8 cellular contexts compared by ENCODE assay signal in genomic region chr3:151268267-151269235, GRCh38.
DNase-seq lines count a peak whose midpoint lies in the region; ATAC-seq lines count a peak whose summit lies in the region.

No MANE protein-coding gene starts in this region.

- DNase-seq in NCI-H510A treated with DMSO at 0.1 percent for 48 hours (lab: John Stamatoyannopoulos, UW) (peak; percentile 32), NCI-H510A (lab: John Stamatoyannopoulos, UW) (no peak), NOMO-1 treated with DMSO at 0.1 percent for 48 hours (lab: John Stamatoyannopoulos, UW; ENCODE audit: unreplicated experiment) (no peak), anterior cingulate cortex (lab: John Stamatoyannopoulos, UW) (no peak), cerebellar cortex (ENCODE audit: low spot score) (no peak)
- peak in 2 of 3 experiments; percentile 13 to 29 for DNase-seq in activated CD8-positive, alpha-beta memory T cell treated with anti-CD3 and anti-CD28 coated beads for 48 hours (ENCODE audit: low read depth in 2 of 3, low spot score in 2 of 3)
- DNase-seq in stimulated activated CD8-positive, alpha-beta memory T cell treated with anti-CD3 and anti-CD28 coated beads, Interleukin-2, amount 100 ng/mL, for 48 hours (ENCODE audit: low read depth in 2 of 2) = peak; percentile 20 to 34

- ATAC-seq in HG03025 (IDR thresholded peaks at IDR 0.05; ENCODE audit: low FRiP score, unreplicated experiment) = peak; percentile 51

Comparison
In these comparisons a context has a peak if more than half of its experiments do, and no peak if none do; other contexts are left out.
1. DNase-seq: peak in NCI-H510A treated with DMSO at 0.1 percent for 48 hours (single experiment), activated CD8-positive, alpha-beta memory T cell treated with anti-CD3 and anti-CD28 coated beads for 48 hours (2 of 3) and stimulated activated CD8-positive, alpha-beta memory T cell treated with anti-CD3 and anti-CD28 coated beads, Interleukin-2, amount 100 ng/mL, for 48 hours (2 of 2); none in NCI-H510A (single experiment), NOMO-1 treated with DMSO at 0.1 percent for 48 hours (single experiment), anterior cingulate cortex (0 of 58) and cerebellar cortex (single experiment).